ENCODE assay signal across 1 cellular context in genomic region chr9:124000161-124000783, GRCh38.
TF ChIP-seq lines count a peak whose summit lies in the region.

No MANE protein-coding gene starts in this region.

TF ChIP-seq in endothelial cell of umbilical vein, 7 proteins besides CTCF, POLR2A, EP300 and RAD21:
- TF ChIP-seq EZH2 (IDR thresholded peaks at IDR 0.05; ENCODE audit: borderline replicate concordance, low read depth, low read length, severe bottlenecking) (peak; percentile 89), JUN (IDR thresholded peaks at IDR 0.05; ENCODE audit: borderline replicate concordance, insufficient read depth, insufficient read length, low read depth) (no peak), POLR2AphosphoS5 (IDR thresholded peaks at IDR 0.05; ENCODE audit: insufficient read depth, low read depth, low read length) (no peak), MYC (IDR thresholded peaks at IDR 0.05; ENCODE audit: low read depth, low read length) (no peak), FOS (IDR thresholded peaks at IDR 0.05; ENCODE audit: borderline replicate concordance, insufficient read depth, low read length) (no peak), GATA2 (IDR thresholded peaks at IDR 0.05; ENCODE audit: insufficient read depth, insufficient read length, low read depth, low read length) (no peak), MAX (IDR thresholded peaks at IDR 0.05; ENCODE audit: insufficient read depth, insufficient read length) (no peak)
